In the genomic region with DNA sequence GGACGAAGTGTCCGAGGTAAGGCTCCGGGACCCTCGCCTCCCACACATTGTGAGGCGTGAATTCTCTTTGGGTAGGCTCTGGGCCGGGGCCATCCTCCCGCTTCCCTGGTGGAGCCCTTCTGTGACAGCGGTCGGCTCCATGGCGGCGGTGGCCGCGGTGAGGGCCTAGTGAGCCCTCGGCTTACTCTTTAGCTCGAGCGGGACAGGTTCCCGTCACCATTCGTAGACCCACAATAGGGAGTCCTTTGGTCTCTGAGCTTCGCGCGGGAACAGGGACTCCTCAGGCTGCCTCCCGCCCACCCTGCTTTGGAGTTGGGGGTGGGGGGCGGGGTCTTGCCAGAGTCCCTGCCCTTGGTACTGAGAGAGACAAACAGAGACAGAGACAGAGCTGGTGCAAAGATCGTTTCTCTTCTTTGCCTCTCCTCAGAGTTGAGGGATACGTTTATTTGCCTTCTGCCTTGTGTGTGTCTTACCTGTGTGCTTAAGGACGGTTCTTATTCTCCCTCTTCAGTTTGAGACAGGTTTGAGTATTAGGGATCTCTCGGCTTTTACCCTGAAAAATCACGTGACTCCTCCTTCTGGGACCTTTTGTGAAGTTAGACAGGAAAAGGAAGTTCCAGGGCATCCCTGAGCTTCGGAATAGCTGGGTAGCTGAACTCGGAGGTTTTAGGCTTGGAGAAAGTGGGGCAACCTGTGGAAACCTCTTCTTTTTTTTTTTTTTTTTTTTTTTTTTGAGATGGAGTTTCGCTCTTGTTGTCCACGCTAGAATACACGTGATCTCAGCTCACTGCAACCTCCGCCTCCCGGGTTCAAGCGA, we compare ENCODE assay signal across 1 cellular context.
TF ChIP-seq lines count a peak whose summit lies in the region.

No MANE protein-coding gene starts in this region.

TF ChIP-seq in A549, 52 proteins besides CTCF, POLR2A, EP300 and RAD21 (continued from another document):
- TF ChIP-seq USF2 (IDR thresholded peaks at IDR 0.05) = peak; percentile 87
